Comparison of ENCODE assay signal across 2 cellular contexts in genomic region chr17:28745052-28745776, GRCh38.
TF ChIP-seq lines count a peak whose summit lies in the region.

No MANE protein-coding gene starts in this region.

TF ChIP-seq in HEK293, 187 proteins besides CTCF, POLR2A, EP300 and RAD21 (continues in another document):
- no peak for TF ChIP-seq KLF10 (tag by site-specific recombination; IDR thresholded peaks at IDR 0.05)
- TF ChIP-seq ZBTB26 (tag by site-specific recombination; optimal IDR thresholded peaks at IDR 0.05): peak; percentile 13
- TF ChIP-seq ZNF600 (tag by site-specific recombination; IDR thresholded peaks at IDR 0.05): peak; percentile 72
- peak; percentile 57; the same call in 1 of the 2 replicates for TF ChIP-seq ZBTB20 (tag by site-specific recombination; IDR thresholded peaks at IDR 0.05)
- TF ChIP-seq PATZ1 (tag by site-specific recombination; IDR thresholded peaks at IDR 0.05): peak; percentile 90
- peak; percentile 49; the same call in 1 of the 2 replicates for TF ChIP-seq ZBTB7A (tag by site-specific recombination; IDR thresholded peaks at IDR 0.05; ENCODE audit: low read depth)
- TF ChIP-seq TCF7L2 (IDR thresholded peaks at IDR 0.05; ENCODE audit: borderline replicate concordance, low read depth, low read length): no peak
- 0 out of 2 replicates have a peak, but pooled peaks have one; percentile 7 for TF ChIP-seq ZNF423 (tag by site-specific recombination; IDR thresholded peaks at IDR 0.05)
- peak; percentile 16; the same call in 1 of the 2 replicates for TF ChIP-seq ZNF394 (tag by site-specific recombination; IDR thresholded peaks at IDR 0.05; ENCODE audit: borderline replicate concordance)
- TF ChIP-seq ZNF398 (tag by site-specific recombination; IDR thresholded peaks at IDR 0.05): peak; percentile 88
- 0 out of 2 replicates have a peak, but pooled peaks have one; percentile 50 for TF ChIP-seq ZNF16 (tag by site-specific recombination; IDR thresholded peaks at IDR 0.05; ENCODE audit: low read depth)
- TF ChIP-seq EGR2 (tag by site-specific recombination; IDR thresholded peaks at IDR 0.05; ENCODE audit: low read depth): peak; percentile 60
- no peak for TF ChIP-seq ZNF555 (tag by site-specific recombination; conservative IDR thresholded peaks at IDR 0.05)
- TF ChIP-seq ZNF776 (tag by site-specific recombination; IDR thresholded peaks at IDR 0.05; ENCODE audit: borderline replicate concordance): no peak
- TF ChIP-seq GLIS2 (tag by site-specific recombination; IDR thresholded peaks at IDR 0.05): peak; percentile 48
- TF ChIP-seq ZFHX2 (tag by site-specific recombination; conservative IDR thresholded peaks at IDR 0.05): peak; percentile 69
- no peak for TF ChIP-seq IKZF3 (tag by site-specific recombination; IDR thresholded peaks at IDR 0.05)
- no peak for TF ChIP-seq ZNF560 (tag by site-specific recombination; IDR thresholded peaks at IDR 0.05; ENCODE audit: borderline replicate concordance)
- no peak for TF ChIP-seq ZNF362 (tag by site-specific recombination; IDR thresholded peaks at IDR 0.05)
- peak; percentile 25 for TF ChIP-seq OSR2 (tag by site-specific recombination; IDR thresholded peaks at IDR 0.05)
- TF ChIP-seq ZBTB17 (tag by site-specific recombination; IDR thresholded peaks at IDR 0.05): peak; percentile 94
- TF ChIP-seq SCRT2 (tag by site-specific recombination; IDR thresholded peaks at IDR 0.05): no peak
- peak; percentile 33 for TF ChIP-seq ZNF341 (tag by site-specific recombination; IDR thresholded peaks at IDR 0.05; ENCODE audit: low read depth)

TF ChIP-seq in HepG2, 621 proteins besides CTCF, POLR2A, EP300 and RAD21 (continues in another document):
- TF ChIP-seq PCBP2 (optimal IDR thresholded peaks at IDR 0.05; ENCODE audit: low read depth, low read length, poor library complexity, severe bottlenecking) (peak; percentile 82), ZNF317 (CRISPR knock-in tag; IDR thresholded peaks at IDR 0.05) (0 out of 2 replicates have a peak, but pooled peaks have one; percentile 22), CEBPG (CRISPR knock-in tag; IDR thresholded peaks at IDR 0.05) (0 out of 2 replicates have a peak, but pooled peaks have one; percentile 9), RXRA (CRISPR knock-in tag; IDR thresholded peaks at IDR 0.05) (peak; percentile 72), ZNF670 (CRISPR knock-in tag; IDR thresholded peaks at IDR 0.05; ENCODE audit: borderline replicate concordance) (no peak), ZSCAN29 (CRISPR knock-in tag; conservative IDR thresholded peaks at IDR 0.05) (no peak), U2AF1 (optimal IDR thresholded peaks at IDR 0.05; ENCODE audit: low read depth, low read length) (peak; percentile 96), ZHX1 (CRISPR knock-in tag; IDR thresholded peaks at IDR 0.05; ENCODE audit: low read depth) (no peak), RNF219 (CRISPR knock-in tag; IDR thresholded peaks at IDR 0.05) (no peak), ZMAT3 (CRISPR knock-in tag; conservative IDR thresholded peaks at IDR 0.05) (no peak), MED1 (CRISPR knock-in tag; IDR thresholded peaks at IDR 0.05) (peak; percentile 32; the same call in 1 of the 2 replicates), SAFB2 (CRISPR knock-in tag; IDR thresholded peaks at IDR 0.05; ENCODE audit: borderline replicate concordance, low read depth) (no peak), POLR2AphosphoS2 (IDR thresholded peaks at IDR 0.05; ENCODE audit: low read depth, low read length) (no peak; the same call in 1 of the 2 replicates), POLR2AphosphoS5 (IDR thresholded peaks at IDR 0.05; ENCODE audit: low read depth, low read length) (peak; percentile 76), ZBED4 (CRISPR knock-in tag; IDR thresholded peaks at IDR 0.05; ENCODE audit: borderline replicate concordance) (peak; percentile 58; the same call in 1 of the 2 replicates), ZBTB26 (CRISPR knock-in tag; IDR thresholded peaks at IDR 0.05; ENCODE audit: borderline replicate concordance) (no peak), SRSF9 (IDR thresholded peaks at IDR 0.05; ENCODE audit: borderline replicate concordance, insufficient read depth, low read depth, low read length, poor library complexity, severe bottlenecking) (no peak), ZNF629 (CRISPR knock-in tag; conservative IDR thresholded peaks at IDR 0.05) (peak; percentile 70), HNRNPL (IDR thresholded peaks at IDR 0.05; ENCODE audit: low read depth, low read length) (peak; percentile 72; the same call in 1 of the 2 replicates), NR2F2 (IDR thresholded peaks at IDR 0.05; ENCODE audit: borderline replicate concordance, low read depth) (no peak), HDAC1 (CRISPR knock-in tag; IDR thresholded peaks at IDR 0.05) (no peak), ZNF329 (CRISPR knock-in tag; IDR thresholded peaks at IDR 0.05; ENCODE audit: low read depth) (no peak), FOSL2 (CRISPR knock-in tag; IDR thresholded peaks at IDR 0.05) (peak; percentile 45; the same call in 1 of the 2 replicates), ISL2 (CRISPR knock-in tag; IDR thresholded peaks at IDR 0.05) (no peak), U2AF2 (IDR thresholded peaks at IDR 0.05; ENCODE audit: low read depth, low read length) (0 out of 2 replicates have a peak, but pooled peaks have one; percentile 48), ZNF580 (CRISPR knock-in tag; IDR thresholded peaks at IDR 0.05; ENCODE audit: borderline replicate concordance, low read depth) (peak; percentile 19; the same call in 1 of the 2 replicates), ZFP91 (CRISPR knock-in tag; IDR thresholded peaks at IDR 0.05; ENCODE audit: borderline replicate concordance) (peak; percentile 18; the same call in 1 of the 2 replicates), ZNF205 (CRISPR knock-in tag; IDR thresholded peaks at IDR 0.05) (0 out of 2 replicates have a peak, but pooled peaks have one; percentile 14), HMG20A (CRISPR knock-in tag; IDR thresholded peaks at IDR 0.05; ENCODE audit: borderline replicate concordance) (no peak), SKIL (CRISPR knock-in tag; IDR thresholded peaks at IDR 0.05; ENCODE audit: borderline replicate concordance) (peak; percentile 21; the same call in 1 of the 2 replicates), IKZF1 (IDR thresholded peaks at IDR 0.05) (no peak), NFRKB (IDR thresholded peaks at IDR 0.05) (no peak), SRSF1 (optimal IDR thresholded peaks at IDR 0.05; ENCODE audit: low read depth, low read length) (peak; percentile 83), CREB3 (CRISPR knock-in tag; IDR thresholded peaks at IDR 0.05) (no peak), ZNF879 (CRISPR knock-in tag; IDR thresholded peaks at IDR 0.05) (no peak), SMC3 (IDR thresholded peaks at IDR 0.05; ENCODE audit: low read length) (no peak)
